ENCODE assay signal across 16 cellular contexts in the genomic region with DNA sequence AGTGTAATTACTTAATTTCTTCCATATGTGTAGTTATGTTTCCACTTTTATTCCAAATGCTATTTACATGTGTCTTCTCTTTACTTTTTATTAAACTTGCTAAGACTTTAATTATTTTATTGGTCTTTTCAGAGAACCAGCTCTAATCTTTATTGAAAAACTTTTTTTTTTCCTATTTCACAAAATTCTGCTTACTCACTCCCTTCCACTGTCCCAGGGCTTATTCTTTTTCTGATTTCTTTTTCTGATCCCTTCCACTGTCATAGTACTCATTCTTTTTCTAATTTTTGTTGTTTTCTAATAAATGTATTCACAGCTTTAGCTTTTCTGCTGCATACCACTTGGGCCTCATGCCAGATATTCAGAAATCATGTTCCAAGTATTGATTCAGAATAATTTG.
A peak's percentile ranks its signal among the peaks of the same experiment; 100 is the strongest.
DNase-seq lines count a peak whose midpoint lies in the region; ATAC-seq and TF ChIP-seq lines count a peak whose summit lies in the region.
"Had no signal": no experiment of that assay in that cellular context is flagged by ENCODE, and none has a peak within 500 bp of the region (broad histone marks: within the 10 kb centered on the region; RNA-seq: fewer than 3 reads in every experiment).

No MANE protein-coding gene starts in this region.

- H3K18ac ChIP-seq in H9 (ENCODE audit: insufficient read length, low read depth, low read length): no peak overlapping the region

- no peaks in the 10 kb centered on the region for H3K9me3 Mint-ChIP-seq in H9
- no peaks in the 10 kb centered on the region for H3K9me3 Mint-ChIP-seq in central memory CD8-positive, alpha-beta T cell
- H3K9me3 Mint-ChIP-seq in stimulated activated memory B cell treated with anti-CD40 and anti-IgM and Interleukin-4, amounts not matched to agents 10 μg/mL and 1 μg/mL and 100 μg/mL, for 72 hours: no peaks in the 10 kb centered on the region
- H3K9me3 Mint-ChIP-seq: CD4-positive, alpha-beta memory T cell had no signal

- peak overlapping the region in 2 of 3 experiments; percentile 18 to 32; a peak in 4 of 7 replicates for H3K27ac Mint-ChIP-seq in H9
- peak overlapping the region; percentile 49 for H3K27ac Mint-ChIP-seq in T-helper 17 cell
- H3K27ac Mint-ChIP-seq in central memory CD8-positive, alpha-beta T cell (ENCODE audit: low read depth): peak overlapping the region; percentile 6
- peak overlapping the region; percentile 59 for H3K27ac Mint-ChIP-seq in stimulated activated memory B cell treated with anti-CD40 and anti-IgM and Interleukin-4, amounts not matched to agents 10 μg/mL and 1 μg/mL and 100 μg/mL, for 72 hours

- no peak overlapping the region for H4K91ac ChIP-seq in H9 (ENCODE audit: insufficient read length, low read depth, low read length)

- H3K14ac ChIP-seq in H9 (ENCODE audit: insufficient read depth, low read length): no peak overlapping the region

- no peak overlapping the region for H2BK12ac ChIP-seq in H9 (ENCODE audit: insufficient read length, low read depth, low read length)

- H3K79me1 ChIP-seq in H9 (ENCODE audit: insufficient read depth, low read depth, low read length, poor library complexity, severe bottlenecking): peaks cover 14% of the 10 kb centered on the region

- H2BK5ac ChIP-seq in H9 (ENCODE audit: insufficient read length, low read length): no peak overlapping the region

- no peaks in the 10 kb centered on the region for H3K9me3 ChIP-seq in H9 (ENCODE audit: control insufficient read depth, low read depth, low read length)
- no peaks in the 10 kb centered on the region for H3K9me3 ChIP-seq in T-helper 17 cell (ENCODE audit: control insufficient read depth, low read length, poor library complexity, severe bottlenecking)

- no peak overlapping the region for H3K9ac ChIP-seq in H9 (ENCODE audit: extremely low read depth, insufficient read length, low read length)

- no peaks in the 10 kb centered on the region for H3K27me3 ChIP-seq in H9 (ENCODE audit: insufficient read depth, low read length)

- no peak overlapping the region for H3K56ac ChIP-seq in H9 (ENCODE audit: insufficient read length, low read depth, low read length)

- H3K4me2 ChIP-seq in H9 (ENCODE audit: insufficient read depth, insufficient read length, low read length): no peak overlapping the region

- H4K20me1 ChIP-seq in H9 (ENCODE audit: control insufficient read depth, insufficient read depth, insufficient read length): no peaks in the 10 kb centered on the region

- ATAC-seq in T-helper 17 cell: no peak
- no peak for ATAC-seq in central memory CD8-positive, alpha-beta T cell (replicated peaks; ENCODE audit: extremely low read depth, poor library complexity, severe bottlenecking)
- ATAC-seq in stimulated activated memory B cell treated with anti-CD40 and anti-IgM and Interleukin-4, amounts not matched to agents 10 μg/mL and 1 μg/mL and 100 μg/mL, for 72 hours: no peak
- ATAC-seq: HCT116 had no signal

- H4K5ac ChIP-seq in H9 (ENCODE audit: insufficient read length, low read depth, low read length): no peak overlapping the region

- H3K36me3 Mint-ChIP-seq in H9 (ENCODE audit: insufficient read depth in 1 of 3, low read depth in 3 of 3): no peaks in the 10 kb centered on the region
- peaks cover 6% of the 10 kb centered on the region for H3K36me3 Mint-ChIP-seq in T-helper 17 cell (ENCODE audit: low read depth)
- H3K36me3 Mint-ChIP-seq in central memory CD8-positive, alpha-beta T cell (ENCODE audit: insufficient read depth): peaks cover 4% of the 10 kb centered on the region
- H3K36me3 Mint-ChIP-seq in stimulated activated memory B cell treated with anti-CD40 and anti-IgM and Interleukin-4, amounts not matched to agents 10 μg/mL and 1 μg/mL and 100 μg/mL, for 72 hours: peaks cover 20% of the 10 kb centered on the region

- H2AFZ ChIP-seq in H9 (ENCODE audit: low read length): no peak overlapping the region

- H3K4me3 Mint-ChIP-seq in H9 (no peak overlapping the region), T-helper 17 cell (no peak overlapping the region)
- no peak overlapping the region for H3K4me3 Mint-ChIP-seq in central memory CD8-positive, alpha-beta T cell
- no peak overlapping the region for H3K4me3 Mint-ChIP-seq in stimulated activated memory B cell treated with anti-CD40 and anti-IgM and Interleukin-4, amounts not matched to agents 10 μg/mL and 1 μg/mL and 100 μg/mL, for 72 hours
- H3K4me3 Mint-ChIP-seq: CD4-positive, alpha-beta memory T cell had no signal

- no peak overlapping the region for H2BK20ac ChIP-seq in H9 (ENCODE audit: low read depth, low read length, poor library complexity, severe bottlenecking)

- H2AK5ac ChIP-seq in H9 (ENCODE audit: insufficient read length, low read length): no peak overlapping the region

- H3K23ac ChIP-seq in H9 (ENCODE audit: insufficient read length, low read depth, low read length): no peak overlapping the region

- H3K27ac ChIP-seq in H9 (ENCODE audit: insufficient read length, low read depth, low read length): no peak overlapping the region

- H3K4ac ChIP-seq in H9 (ENCODE audit: low read depth, low read length): no peak overlapping the region

- H3K27me3 Mint-ChIP-seq in H9 (ENCODE audit: low read depth): no peaks in the 10 kb centered on the region
- H3K27me3 Mint-ChIP-seq in T-helper 17 cell: no peaks in the 10 kb centered on the region
- H3K27me3 Mint-ChIP-seq in central memory CD8-positive, alpha-beta T cell: no peaks in the 10 kb centered on the region
- H3K27me3 Mint-ChIP-seq in stimulated activated memory B cell treated with anti-CD40 and anti-IgM and Interleukin-4, amounts not matched to agents 10 μg/mL and 1 μg/mL and 100 μg/mL, for 72 hours: no peaks in the 10 kb centered on the region
- H3K27me3 Mint-ChIP-seq: CD4-positive, alpha-beta memory T cell had no signal

- peaks cover 10 to 19% of the 10 kb centered on the region in 2 experiments for H3K4me1 Mint-ChIP-seq in H9
- H3K4me1 Mint-ChIP-seq in T-helper 17 cell: peaks cover 40% of the 10 kb centered on the region
- H3K4me1 Mint-ChIP-seq in central memory CD8-positive, alpha-beta T cell: peaks cover 55% of the 10 kb centered on the region
- H3K4me1 Mint-ChIP-seq in stimulated activated memory B cell treated with anti-CD40 and anti-IgM and Interleukin-4, amounts not matched to agents 10 μg/mL and 1 μg/mL and 100 μg/mL, for 72 hours: peaks cover 53% of the 10 kb centered on the region

- DNase-seq in H9 (no peak), T-helper 17 cell (no peak), NCI-H2029 treated with DMSO at 0.1 percent for 48 hours (lab: John Stamatoyannopoulos, UW) (no peak), cerebellum (ENCODE audit: low spot score) (no peak)
- DNase-seq in central memory CD8-positive, alpha-beta T cell (ENCODE audit: low spot score in 2 of 2): no peak
- DNase-seq in activated effector memory CD4-positive, alpha-beta T cell treated with anti-CD3 and anti-CD28 coated beads, Interleukin-2, amount 50 U/mL, for 16 hours: no peak
- DNase-seq: C1 segment of cervical spinal cord; Calu3; CD4-positive, alpha-beta memory T cell; COR-L47; DMS53; DMS79 treated with DMSO at 0.1 percent for 48 hours; GF-D8; H7 had no signal

- no peak overlapping the region for H4K8ac ChIP-seq in H9 (replicated peaks; ENCODE audit: insufficient read length, low read depth, low read length)

- TF ChIP-seq CTCF in H9 (conservative IDR thresholded peaks at IDR 0.05): no peak

- H3K4me1 ChIP-seq in H9 (ENCODE audit: insufficient read depth, low read length): peaks cover 2% of the 10 kb centered on the region; the same call in 1 of the 2 replicates

- H3K23me2 ChIP-seq in H9 (ENCODE audit: insufficient read length, low read depth, low read length, poor library complexity, severe bottlenecking): no peaks in the 10 kb centered on the region

- no peak overlapping the region for H2BK120ac ChIP-seq in H9 (ENCODE audit: low read depth, low read length, poor library complexity, severe bottlenecking)

- H3K79me2 ChIP-seq in H9 (ENCODE audit: insufficient read depth, low read length): peaks cover 1% of the 10 kb centered on the region; the same call in 1 of the 2 replicates

- H3T11ph ChIP-seq in H9 (ENCODE audit: low read length): no peak overlapping the region

- H2BK15ac ChIP-seq in H9 (ENCODE audit: low read depth, low read length): no peak overlapping the region

Comparison
In these comparisons a context has a peak if more than half of its experiments do, and no peak if none do; other contexts are left out.
1. H3K27ac Mint-ChIP-seq: peak in every context shown above with its lines; median percentile 59 in stimulated activated memory B cell treated with anti-CD40 and anti-IgM and Interleukin-4, amounts not matched to agents 10 μg/mL and 1 μg/mL and 100 μg/mL, for 72 hours; 49 in T-helper 17 cell; 25 in H9; 6 in central memory CD8-positive, alpha-beta T cell.